18 cellular contexts compared by ENCODE assay signal in the genomic region with DNA sequence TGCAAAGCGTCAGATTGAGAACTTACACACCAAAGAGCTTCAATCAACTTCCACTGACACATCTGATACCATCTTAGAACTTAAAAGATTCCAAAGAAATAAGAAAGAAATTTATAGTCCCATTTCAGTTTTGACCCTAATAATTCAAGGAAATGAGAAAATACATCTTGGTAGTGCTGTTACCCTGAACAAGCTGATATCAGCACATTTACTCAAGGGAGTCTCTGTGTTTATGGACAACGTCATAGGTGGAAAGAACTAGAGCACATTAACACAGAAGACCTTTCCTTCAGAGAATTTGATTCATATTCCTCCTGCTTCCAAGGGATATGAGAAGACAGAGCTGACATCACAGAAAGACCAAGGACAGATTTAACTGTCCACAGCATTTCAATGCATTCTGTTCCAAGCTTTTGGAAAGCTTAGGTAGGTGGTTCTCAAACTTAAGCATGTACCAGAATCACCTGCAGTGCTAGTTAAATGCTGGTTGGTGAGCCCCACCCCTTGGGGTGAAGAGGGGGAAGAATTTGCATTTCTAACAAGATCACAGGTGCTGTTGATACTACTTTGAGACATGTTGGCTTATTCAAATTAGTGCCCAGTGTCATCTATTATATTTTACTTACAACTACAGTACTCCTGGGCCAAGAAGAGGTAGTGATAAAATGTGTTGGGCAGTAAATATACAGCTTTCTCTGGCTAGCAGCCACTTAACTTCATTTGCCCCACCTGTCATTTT. TPM values are rescaled to one million over a fixed set of nuclear protein-coding genes. Genes with fewer than 3 reads are reported as not detected.
DNase-seq lines count a peak whose midpoint lies in the region; ATAC-seq, FAIRE-seq and TF ChIP-seq lines count a peak whose summit lies in the region.
"Had no signal": no experiment of that assay in that cellular context is flagged by ENCODE, and none has a peak within 500 bp of the region (broad histone marks: within the 10 kb centered on the region; RNA-seq: fewer than 3 reads in every experiment).

No MANE protein-coding gene starts in this region.

- H3K9me1 ChIP-seq in K562 (ENCODE audit: control insufficient read depth, insufficient read depth, low read length) = no peaks in the 10 kb centered on the region

- WGBS in K562 (ENCODE audit: insufficient coverage, low coverage, missing lambda C conversion rate) = 89% methylated on average over 2 of the region's 2 CpGs
- 87% methylated on average over 2 of the region's 2 CpGs for WGBS in SK-N-SH (ENCODE audit: low lambda C conversion rate)

- ATAC-seq in K562 = no peak
- ATAC-seq: Panc1, T-helper 17 cell had no signal

- H3K4me3 ChIP-seq in DOHH2 (ENCODE audit: low read length) = peak overlapping the region; percentile 9
- H3K4me3 ChIP-seq in Karpas-422 (ENCODE audit: low read length) = peak overlapping the region; percentile 27
- no peak overlapping the region for H3K4me3 ChIP-seq in K562
- no peak overlapping the region for H3K4me3 ChIP-seq in SK-N-SH (ENCODE audit: low read depth in 2 of 2, low read length in 1 of 2)

- peak; percentile 53 for FAIRE-seq in GM19239 (lab: Jason Lieb, UNC)
- FAIRE-seq in K562 (lab: Jason Lieb, UNC) = no peak
- FAIRE-seq: A204.1 had no signal

- H3K9me3 ChIP-seq in DOHH2 (ENCODE audit: control insufficient read depth, insufficient read depth, low read length) (peaks cover 3% of the 10 kb centered on the region; the same call in 1 of the 2 replicates), Karpas-422 (ENCODE audit: low read length) (no peaks in the 10 kb centered on the region), K562 (replicated peaks; ENCODE audit: control insufficient read depth, insufficient read depth, low read depth, low read length) (0 out of 2 replicates have a peak, but pooled peaks cover 3% of the 10 kb centered on the region), SK-N-SH (no peaks in the 10 kb centered on the region)
- H3K9me3 ChIP-seq: Caco-2 had no signal

- no peaks in the 10 kb centered on the region for H3K27me3 Mint-ChIP-seq in activated CD4-positive, alpha-beta T cell treated with anti-CD3 and anti-CD28 coated beads, Interleukin-2, amount 10 ng/mL, durations not matched to agents 24 days and 14 days
- H3K27me3 Mint-ChIP-seq: T-helper 17 cell had no signal

- no peaks in the 10 kb centered on the region for H3K79me2 ChIP-seq in DOHH2 (ENCODE audit: control insufficient read depth, low read length)
- peaks cover 64% of the 10 kb centered on the region for H3K79me2 ChIP-seq in Karpas-422 (ENCODE audit: low read length)
- no peaks in the 10 kb centered on the region for H3K79me2 ChIP-seq in K562 (ENCODE audit: control insufficient read depth, insufficient read depth, low read length)
- no peaks in the 10 kb centered on the region for H3K79me2 ChIP-seq in SK-N-SH (ENCODE audit: insufficient read depth)

- no peak for TF ChIP-seq RAD21 in K562 (CRISPR knock-in tag; conservative IDR thresholded peaks at IDR 0.05 in 1 of 2, IDR thresholded peaks at IDR 0.05 in 1 of 2)
- no peak for TF ChIP-seq RAD21 in SK-N-SH (IDR thresholded peaks at IDR 0.05; ENCODE audit: low read length)

- in situ Hi-C loops in K562 (cut with MboI) = no loop called here

- H3K4me2 ChIP-seq in DOHH2 (ENCODE audit: low read length) = peak overlapping the region; percentile 62
- H3K4me2 ChIP-seq in Karpas-422 (ENCODE audit: low read depth, low read length, poor library complexity, severe bottlenecking) = peak overlapping the region; percentile 58
- H3K4me2 ChIP-seq in K562 (ENCODE audit: insufficient read depth, low read length) = no peak overlapping the region
- H3K4me2 ChIP-seq in SK-N-SH = no peak overlapping the region

- no peaks in the 10 kb centered on the region for H4K20me1 ChIP-seq in DOHH2 (ENCODE audit: control insufficient read depth, insufficient read depth, low read depth, low read length)
- no peaks in the 10 kb centered on the region for H4K20me1 ChIP-seq in Karpas-422 (ENCODE audit: insufficient read depth, low read depth, low read length)
- H4K20me1 ChIP-seq in K562 (replicated peaks; ENCODE audit: control insufficient read depth, insufficient read depth, low read length) = no peaks in the 10 kb centered on the region
- no peaks in the 10 kb centered on the region for H4K20me1 ChIP-seq in SK-N-SH (ENCODE audit: insufficient read depth)

- H3K4me1 ChIP-seq in DOHH2 (ENCODE audit: control insufficient read depth, low read length) (peaks cover 65% of the 10 kb centered on the region), Karpas-422 (ENCODE audit: low read length) (peaks cover 39% of the 10 kb centered on the region), K562 (replicated peaks in 1 of 2; ENCODE audit: control insufficient read depth in 2 of 2, insufficient read depth in 2 of 2, low read length in 2 of 2) (peaks cover 0 to 4% of the 10 kb centered on the region in 2 experiments; a peak in 1 of 5 replicates), SK-N-SH (ENCODE audit: control insufficient read depth in 1 of 2, insufficient read depth in 2 of 2, low read depth in 1 of 2, low read length in 1 of 2) (no peaks in the 10 kb centered on the region)
- H3K4me1 ChIP-seq: Caco-2 had no signal

- H2AFZ ChIP-seq in Karpas-422 (ENCODE audit: low read length) (no peak overlapping the region), K562 (ENCODE audit: low read depth, low read length) (no peak overlapping the region), SK-N-SH (ENCODE audit: low read depth) (no peak overlapping the region)

- H3F3A ChIP-seq in DOHH2 (ENCODE audit: control insufficient read depth, insufficient read depth) (peaks cover 4% of the 10 kb centered on the region; the same call in 1 of the 2 replicates), SK-N-SH (replicated peaks; ENCODE audit: insufficient read depth) (no peaks in the 10 kb centered on the region)

- H3K4me3 Mint-ChIP-seq in activated CD4-positive, alpha-beta T cell treated with anti-CD3 and anti-CD28 coated beads, Interleukin-2, amount 10 ng/mL, durations not matched to agents 24 days and 14 days = no peak overlapping the region
- H3K4me3 Mint-ChIP-seq: H9, T-helper 17 cell had no signal

- POLR2A ChIA-PET in K562 (lab: Yijun Ruan, JAX) (interaction anchor here (1.1 to 1.5 kb wide), 2 partner anchors 8 to 15 kb away, joined by 3 to 4 read pairs; no protein-coding TSS in a partner anchor), SK-N-SH (lab: Yijun Ruan, JAX) (no interaction called here)

- BruUV-seq in K562 (replicated peaks; lab: Mats Ljungman, UMichigan) = no TSS peak

- peaks cover 27% of the 10 kb centered on the region for H3K36me3 Mint-ChIP-seq in activated CD4-positive, alpha-beta T cell treated with anti-CD3 and anti-CD28 coated beads, Interleukin-2, amount 10 ng/mL, durations not matched to agents 24 days and 14 days (ENCODE audit: low read depth)

- CTCF ChIA-PET in K562 (lab: Yijun Ruan, JAX; ENCODE audit: low intra/inter-chr PET ratio) = no interaction called here
- CTCF ChIA-PET in SK-N-SH (lab: Yijun Ruan, JAX) = interaction anchor here (0.6 to 7.8 kb wide), 4 partner anchors 9 to 330 kb away, joined by 3 to 66 read pairs (median 4); no protein-coding TSS in a partner anchor

- DNase-seq in GM19239 (ENCODE audit: insufficient read length, low spot score) (no peak), Karpas-422 (peak; percentile 70), K562 (ENCODE audit: extremely low read depth in 1 of 4, low spot score in 3 of 4) (no peak), superior temporal gyrus (ENCODE audit: extremely low spot score) (no peak), inferior parietal cortex (ENCODE audit: extremely low spot score) (no peak), SK-N-SH (no peak)
- DNase-seq in activated CD4-positive, alpha-beta T cell treated with anti-CD3 and anti-CD28 coated beads, Interleukin-2, amount 10 ng/mL, durations not matched to agents 24 days and 14 days = no peak
- DNase-seq: Caco-2, H9, NCI-H1048, NCI-H146, NCI-H2081 treated with DMSO at 0.1 percent for 48 hours, NCI-H524 treated with DMSO at 0.1 percent for 48 hours, Right ventricle myocardium superior, T-helper 17 cell had no signal

- H3K36me3 ChIP-seq in DOHH2 (ENCODE audit: control insufficient read depth, low read length) (peaks cover 42% of the 10 kb centered on the region), Karpas-422 (ENCODE audit: insufficient read depth, low read length) (peaks cover 17% of the 10 kb centered on the region), K562 (ENCODE audit: control insufficient read depth, insufficient read depth, low read length) (peaks cover 25% of the 10 kb centered on the region; the same call in 2 of the 3 replicates), SK-N-SH (replicated peaks in 1 of 2; ENCODE audit: control insufficient read depth in 1 of 2, insufficient read depth in 2 of 2, low read length in 1 of 2) (peaks cover 4 to 42% of the 10 kb centered on the region in 2 experiments)

- H3K27me3 ChIP-seq in DOHH2 (ENCODE audit: control insufficient read depth, low read length) (no peaks in the 10 kb centered on the region), Karpas-422 (ENCODE audit: low read length) (no peaks in the 10 kb centered on the region), K562 (ENCODE audit: control insufficient read depth in 2 of 2, insufficient read depth in 2 of 2, low read length in 2 of 2) (no peaks in the 10 kb centered on the region), SK-N-SH (ENCODE audit: insufficient read depth) (no peaks in the 10 kb centered on the region)

- H3K27ac Mint-ChIP-seq in activated CD4-positive, alpha-beta T cell treated with anti-CD3 and anti-CD28 coated beads, Interleukin-2, amount 10 ng/mL, durations not matched to agents 24 days and 14 days = no peak overlapping the region
- H3K27ac Mint-ChIP-seq: H9, T-helper 17 cell had no signal

- H3K9me2 ChIP-seq in DOHH2 (replicated peaks; ENCODE audit: control insufficient read depth, low read length) (no peaks in the 10 kb centered on the region), Karpas-422 (replicated peaks; ENCODE audit: insufficient read depth, low read length) (no peaks in the 10 kb centered on the region), SK-N-SH (no peaks in the 10 kb centered on the region)

- no peak for TF ChIP-seq POLR2A in K562 (conservative IDR thresholded peaks at IDR 0.05)

- H3K9ac ChIP-seq in Karpas-422 (ENCODE audit: low read length) = no peak overlapping the region
- H3K9ac ChIP-seq in K562 (ENCODE audit: insufficient read depth in 1 of 2, low read depth in 2 of 2, low read length in 2 of 2) = no peak overlapping the region
- no peak overlapping the region for H3K9ac ChIP-seq in SK-N-SH

- peaks cover 10% of the 10 kb centered on the region for H3K4me1 Mint-ChIP-seq in activated CD4-positive, alpha-beta T cell treated with anti-CD3 and anti-CD28 coated beads, Interleukin-2, amount 10 ng/mL, durations not matched to agents 24 days and 14 days

- TF ChIP-seq CTCF in DOHH2 (IDR thresholded peaks at IDR 0.05; ENCODE audit: low read depth, low read length, poor library complexity, severe bottlenecking) (no peak), K562 (IDR thresholded peaks at IDR 0.05 in 2 of 3, conservative IDR thresholded peaks at IDR 0.05 in 1 of 3; ENCODE audit: insufficient read depth in 2 of 3, low read depth in 1 of 3, low read length in 3 of 3) (no peak), SK-N-SH (IDR thresholded peaks at IDR 0.05) (no peak)

- TF ChIP-seq EP300 in K562 (IDR thresholded peaks at IDR 0.05; ENCODE audit: low read length) = no peak
- no peak for TF ChIP-seq EP300 in SK-N-SH (IDR thresholded peaks at IDR 0.05; ENCODE audit: borderline replicate concordance in 1 of 2, low read depth in 1 of 2, low read length in 1 of 2)

- intact Hi-C loops in K562 (cut with micrococcal nuclease) = no loop called here
- intact Hi-C loops in activated CD4-positive, alpha-beta T cell treated with anti-CD3 and anti-CD28 coated beads, Interleukin-2, amount 10 ng/mL, durations not matched to agents 24 days and 14 days (cut with micrococcal nuclease) = no loop called here

- H3K27ac ChIP-seq in DOHH2 (ENCODE audit: low read depth, low read length) (peak overlapping the region; percentile 62), Karpas-422 (ENCODE audit: low read length) (peak overlapping the region; percentile 76), K562 (ENCODE audit: extremely low read depth, low read depth, low read length) (no peak overlapping the region), SK-N-SH (ENCODE audit: low read depth in 2 of 2, low read length in 1 of 2) (no peak overlapping the region)

- no peaks in the 10 kb centered on the region for H3K9me3 Mint-ChIP-seq in activated CD4-positive, alpha-beta T cell treated with anti-CD3 and anti-CD28 coated beads, Interleukin-2, amount 10 ng/mL, durations not matched to agents 24 days and 14 days
- H3K9me3 Mint-ChIP-seq: H9 had no signal

RNA-seq across cellular contexts. Expression of a gene that starts 59.8 kb away (rescaled TPM):
- 38.0 and 78.5 TPM in 2 replicates for total RNA-seq in Karpas-422 (2014; rRNA removed; shearing (Covaris generic); ENCODE audit: low replicate concordance)
- total RNA-seq in K562 (2011; cell fraction: chromatin; rRNA removed; ENCODE audit: low replicate concordance) = 48.7 and 78.9 TPM in 2 replicates
- total RNA-seq in K562 (2011; cell fraction: nucleolus; rRNA removed) = 15.2 and 24.1 TPM in 2 replicates
- total RNA-seq in K562 (2011; cell fraction: nucleoplasm; rRNA removed) = 36.5 and 48.1 TPM in 2 replicates
- 22.3 and 26.5 TPM in 2 replicates for total RNA-seq in K562 (2014; rRNA removed)
- 50.8 and 56.3 TPM in 2 replicates for total RNA-seq in K562 (2014; rRNA removed; fragmentation: Illumina TruSeq; extraction: Trizol)
- total RNA-seq in K562 (2015; rRNA removed; fragmentation: Illumina TruSeq; extraction: Trizol) = 38.7 and 40.0 TPM in 2 replicates
- 38.9 and 41.1 TPM in 2 replicates for total RNA-seq in K562 (2021)
- polyA plus RNA-seq in K562 (2011; rRNA removed) = 45.9 and 60.1 TPM in 2 replicates
- 20.8 and 36.4 TPM in 2 replicates for polyA plus RNA-seq in K562 (2011; cell fraction: cytosol; rRNA removed)
- 45.2 and 53.6 TPM in 2 replicates for polyA plus RNA-seq in K562 (2011; cell fraction: nucleus; rRNA removed)
- 28.2 and 32.0 TPM in 2 replicates for polyA plus RNA-seq in K562 (2012)
- polyA plus RNA-seq in K562 (2014; fragmentation: Illumina TruSeq; extraction: Trizol) = 42.8 and 48.6 TPM in 2 replicates
- 10 to 100 TPM; 38.4 to 44.7 TPM for polyA plus RNA-seq in K562 (2014; fragmentation: Nextera tagmentation; extraction: Ambion mirVana)
- polyA plus RNA-seq in K562 (2014; rRNA removed) = 22.8 and 28.3 TPM in 2 replicates
- 86.7 and 101 TPM in 2 replicates for polyA minus RNA-seq in K562 (2011; rRNA and poly(A)+ RNA removed)
- 12.7 and 35.5 TPM in 2 replicates for polyA minus RNA-seq in K562 (2011; cell fraction: cytosol; rRNA and poly(A)+ RNA removed)
- polyA minus RNA-seq in K562 (2011; cell fraction: nucleus; rRNA and poly(A)+ RNA removed) = 28.7 and 65.5 TPM in 2 replicates
- total RNA-seq in activated CD4-positive, alpha-beta T cell treated with anti-CD3 and anti-CD28 coated beads, Interleukin-2, amount 10 ng/mL, durations not matched to agents 24 days and 14 days = 31.6 and 37.7 TPM in 2 replicates
- 12.7 and 13.9 TPM in 2 replicates for polyA plus RNA-seq in SK-N-SH (2012; rRNA removed)
- 16.1 and 17.2 TPM in 2 replicates for polyA plus RNA-seq in SK-N-SH (2012; cell fraction: cytosol; rRNA removed)
- 7.1 and 15.9 TPM in 2 replicates for polyA plus RNA-seq in SK-N-SH (2012; cell fraction: nucleus; rRNA removed)

Comparison
In these comparisons a context has a peak if more than half of its experiments do, and no peak if none do; other contexts are left out.
1. H3K27ac ChIP-seq: peak in DOHH2 (single experiment) and Karpas-422 (single experiment); none in K562 (single experiment) and SK-N-SH (0 of 2).
2. H3K4me2 ChIP-seq: peak in DOHH2 (single experiment) and Karpas-422 (single experiment); none in K562 (single experiment) and SK-N-SH (single experiment).
3. H3K4me3 ChIP-seq: peak in DOHH2 (single experiment) and Karpas-422 (single experiment); none in K562 (single experiment) and SK-N-SH (0 of 2).